Comparison of ENCODE assay signal across 1 cellular context in genomic region chr9:136799079-136799853, GRCh38.
TF ChIP-seq lines count a peak whose summit lies in the region.

No MANE protein-coding gene starts in this region.

TF ChIP-seq in HepG2, 621 proteins besides CTCF, POLR2A, EP300 and RAD21 (continued from another document and continues in another):
- TF ChIP-seq ZC3H4 (CRISPR knock-in tag; IDR thresholded peaks at IDR 0.05; ENCODE audit: borderline replicate concordance) (peak; percentile 41; the same call in 1 of the 2 replicates), ZNF282 (IDR thresholded peaks at IDR 0.05; ENCODE audit: partially characterized antibody) (no peak), ZNF24 (IDR thresholded peaks at IDR 0.05) (no peak), MAFK (conservative IDR thresholded peaks at IDR 0.05 in 1 of 2, IDR thresholded peaks at IDR 0.05 in 1 of 2; ENCODE audit: low read length in 2 of 2) (no peak), ZSCAN30 (CRISPR knock-in tag; IDR thresholded peaks at IDR 0.05) (no peak), BCL6 (CRISPR knock-in tag; IDR thresholded peaks at IDR 0.05) (peak; percentile 51; the same call in 1 of the 2 replicates), ZBTB4 (CRISPR knock-in tag; IDR thresholded peaks at IDR 0.05; ENCODE audit: borderline replicate concordance) (no peak), SMAD3 (CRISPR knock-in tag; IDR thresholded peaks at IDR 0.05) (peak; percentile 49; the same call in 1 of the 2 replicates), IKZF1 (IDR thresholded peaks at IDR 0.05) (no peak), ZKSCAN8 (CRISPR knock-in tag; IDR thresholded peaks at IDR 0.05; ENCODE audit: borderline replicate concordance) (no peak), RCOR2 (CRISPR knock-in tag; IDR thresholded peaks at IDR 0.05) (peak; percentile 61; the same call in 1 of the 2 replicates), STAG1 (CRISPR knock-in tag; IDR thresholded peaks at IDR 0.05) (no peak; the same call in 1 of the 2 replicates), E2F1 (CRISPR knock-in tag; IDR thresholded peaks at IDR 0.05) (0 out of 2 replicates have a peak, but pooled peaks have one; percentile 50), GATAD2A (CRISPR knock-in tag; IDR thresholded peaks at IDR 0.05) (peak; percentile 85), GABPB1 (CRISPR knock-in tag; IDR thresholded peaks at IDR 0.05) (peak; percentile 84), RARA (CRISPR knock-in tag; IDR thresholded peaks at IDR 0.05) (peak; percentile 54), PRPF4 (IDR thresholded peaks at IDR 0.05; ENCODE audit: low read depth, low read length, poor library complexity, severe bottlenecking) (no peak), ZNF251 (CRISPR knock-in tag; IDR thresholded peaks at IDR 0.05) (no peak), MAFG (CRISPR knock-in tag; IDR thresholded peaks at IDR 0.05) (no peak), MYC (CRISPR knock-in tag; IDR thresholded peaks at IDR 0.05; ENCODE audit: borderline replicate concordance) (peak; percentile 83), TBX3 (IDR thresholded peaks at IDR 0.05; ENCODE audit: borderline replicate concordance) (no peak), DRAP1 (CRISPR knock-in tag; IDR thresholded peaks at IDR 0.05) (peak; percentile 88), SRY (CRISPR knock-in tag; IDR thresholded peaks at IDR 0.05) (no peak; the same call in 1 of the 2 replicates), HES4 (CRISPR knock-in tag; IDR thresholded peaks at IDR 0.05; ENCODE audit: borderline replicate concordance) (no peak; the same call in 1 of the 2 replicates), ZNF652 (CRISPR knock-in tag; IDR thresholded peaks at IDR 0.05; ENCODE audit: borderline replicate concordance, low read depth) (no peak), SOX5 (CRISPR knock-in tag; IDR thresholded peaks at IDR 0.05; ENCODE audit: borderline replicate concordance) (peak; percentile 68; the same call in 1 of the 2 replicates), PLSCR1 (CRISPR knock-in tag; IDR thresholded peaks at IDR 0.05; ENCODE audit: borderline replicate concordance) (no peak), HDAC2 (CRISPR knock-in tag; IDR thresholded peaks at IDR 0.05) (peak; percentile 80), TARDBP (CRISPR knock-in tag; IDR thresholded peaks at IDR 0.05) (peak; percentile 79), SMARCC2 (IDR thresholded peaks at IDR 0.05) (no peak), ZNF18 (CRISPR knock-in tag; IDR thresholded peaks at IDR 0.05; ENCODE audit: insufficient replicate concordance) (no peak), NCOA1 (CRISPR knock-in tag; IDR thresholded peaks at IDR 0.05) (no peak), ZNF775 (CRISPR knock-in tag; IDR thresholded peaks at IDR 0.05; ENCODE audit: borderline replicate concordance) (0 out of 2 replicates have a peak, but pooled peaks have one; percentile 56)
- TF ChIP-seq, protein P1, sequence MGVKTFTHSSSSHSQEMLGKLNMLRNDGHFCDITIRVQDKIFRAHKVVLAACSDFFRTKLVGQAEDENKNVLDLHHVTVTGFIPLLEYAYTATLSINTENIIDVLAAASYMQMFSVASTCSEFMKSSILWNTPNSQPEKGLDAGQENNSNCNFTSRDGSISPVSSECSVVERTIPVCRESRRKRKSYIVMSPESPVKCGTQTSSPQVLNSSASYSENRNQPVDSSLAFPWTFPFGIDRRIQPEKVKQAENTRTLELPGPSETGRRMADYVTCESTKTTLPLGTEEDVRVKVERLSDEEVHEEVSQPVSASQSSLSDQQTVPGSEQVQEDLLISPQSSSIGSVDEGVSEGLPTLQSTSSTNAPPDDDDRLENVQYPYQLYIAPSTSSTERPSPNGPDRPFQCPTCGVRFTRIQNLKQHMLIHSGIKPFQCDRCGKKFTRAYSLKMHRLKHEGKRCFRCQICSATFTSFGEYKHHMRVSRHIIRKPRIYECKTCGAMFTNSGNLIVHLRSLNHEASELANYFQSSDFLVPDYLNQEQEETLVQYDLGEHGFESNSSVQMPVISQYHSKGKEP (CRISPR knock-in tag; IDR thresholded peaks at IDR 0.05), result no peak
- TF ChIP-seq, protein P2, sequence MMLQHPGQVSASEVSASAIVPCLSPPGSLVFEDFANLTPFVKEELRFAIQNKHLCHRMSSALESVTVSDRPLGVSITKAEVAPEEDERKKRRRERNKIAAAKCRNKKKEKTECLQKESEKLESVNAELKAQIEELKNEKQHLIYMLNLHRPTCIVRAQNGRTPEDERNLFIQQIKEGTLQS (CRISPR knock-in tag; IDR thresholded peaks at IDR 0.05), result no peak
- TF ChIP-seq, protein P3, sequence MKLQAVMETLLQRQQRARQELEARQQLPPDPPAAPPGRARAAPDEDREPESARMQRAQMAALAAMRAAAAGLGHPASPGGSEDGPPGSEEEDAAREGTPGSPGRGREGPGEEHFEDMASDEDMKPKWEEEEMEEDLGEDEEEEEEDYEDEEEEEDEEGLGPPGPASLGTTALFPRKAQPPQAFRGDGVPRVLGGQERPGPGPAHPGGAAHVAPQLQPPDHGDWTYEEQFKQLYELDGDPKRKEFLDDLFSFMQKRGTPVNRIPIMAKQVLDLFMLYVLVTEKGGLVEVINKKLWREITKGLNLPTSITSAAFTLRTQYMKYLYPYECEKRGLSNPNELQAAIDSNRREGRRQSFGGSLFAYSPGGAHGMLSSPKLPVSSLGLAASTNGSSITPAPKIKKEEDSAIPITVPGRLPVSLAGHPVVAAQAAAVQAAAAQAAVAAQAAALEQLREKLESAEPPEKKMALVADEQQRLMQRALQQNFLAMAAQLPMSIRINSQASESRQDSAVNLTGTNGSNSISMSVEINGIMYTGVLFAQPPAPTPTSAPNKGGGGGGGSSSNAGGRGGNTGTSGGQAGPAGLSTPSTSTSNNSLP (IDR thresholded peaks at IDR 0.05; ENCODE audit: low read depth, low read length), result no peak
- TF ChIP-seq, protein P4, sequence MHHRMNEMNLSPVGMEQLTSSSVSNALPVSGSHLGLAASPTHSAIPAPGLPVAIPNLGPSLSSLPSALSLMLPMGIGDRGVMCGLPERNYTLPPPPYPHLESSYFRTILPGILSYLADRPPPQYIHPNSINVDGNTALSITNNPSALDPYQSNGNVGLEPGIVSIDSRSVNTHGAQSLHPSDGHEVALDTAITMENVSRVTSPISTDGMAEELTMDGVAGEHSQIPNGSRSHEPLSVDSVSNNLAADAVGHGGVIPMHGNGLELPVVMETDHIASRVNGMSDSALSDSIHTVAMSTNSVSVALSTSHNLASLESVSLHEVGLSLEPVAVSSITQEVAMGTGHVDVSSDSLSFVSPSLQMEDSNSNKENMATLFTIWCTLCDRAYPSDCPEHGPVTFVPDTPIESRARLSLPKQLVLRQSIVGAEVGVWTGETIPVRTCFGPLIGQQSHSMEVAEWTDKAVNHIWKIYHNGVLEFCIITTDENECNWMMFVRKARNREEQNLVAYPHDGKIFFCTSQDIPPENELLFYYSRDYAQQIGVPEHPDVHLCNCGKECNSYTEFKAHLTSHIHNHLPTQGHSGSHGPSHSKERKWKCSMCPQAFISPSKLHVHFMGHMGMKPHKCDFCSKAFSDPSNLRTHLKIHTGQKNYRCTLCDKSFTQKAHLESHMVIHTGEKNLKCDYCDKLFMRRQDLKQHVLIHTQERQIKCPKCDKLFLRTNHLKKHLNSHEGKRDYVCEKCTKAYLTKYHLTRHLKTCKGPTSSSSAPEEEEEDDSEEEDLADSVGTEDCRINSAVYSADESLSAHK (CRISPR knock-in tag; IDR thresholded peaks at IDR 0.05; ENCODE audit: borderline replicate concordance), result no peak
- TF ChIP-seq, protein P5, sequence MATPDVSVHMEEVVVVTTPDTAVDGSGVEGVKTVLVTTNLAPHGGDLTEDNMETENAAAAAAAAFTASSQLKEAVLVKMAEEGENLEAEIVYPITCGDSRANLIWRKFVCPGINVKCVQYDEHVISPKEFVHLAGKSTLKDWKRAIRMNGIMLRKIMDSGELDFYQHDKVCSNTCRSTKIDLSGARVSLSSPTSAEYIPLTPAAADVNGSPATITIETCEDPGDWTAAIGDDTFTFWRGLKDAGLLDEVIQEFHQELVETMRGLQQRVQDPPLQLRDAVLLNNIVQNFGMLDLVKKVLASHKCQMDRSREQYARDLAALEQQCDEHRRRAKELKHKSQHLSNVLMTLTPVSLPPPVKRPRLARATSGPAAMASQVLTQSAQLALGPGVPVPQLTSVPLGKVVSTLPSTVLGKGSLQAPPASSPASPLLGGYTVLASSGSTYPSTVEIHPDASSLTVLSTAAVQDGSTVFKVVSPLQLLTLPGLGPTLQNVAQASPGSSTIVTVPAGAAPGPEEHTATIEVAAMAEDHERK (CRISPR knock-in tag; IDR thresholded peaks at IDR 0.05; ENCODE audit: low read depth), result no peak
- TF ChIP-seq, protein P6, sequence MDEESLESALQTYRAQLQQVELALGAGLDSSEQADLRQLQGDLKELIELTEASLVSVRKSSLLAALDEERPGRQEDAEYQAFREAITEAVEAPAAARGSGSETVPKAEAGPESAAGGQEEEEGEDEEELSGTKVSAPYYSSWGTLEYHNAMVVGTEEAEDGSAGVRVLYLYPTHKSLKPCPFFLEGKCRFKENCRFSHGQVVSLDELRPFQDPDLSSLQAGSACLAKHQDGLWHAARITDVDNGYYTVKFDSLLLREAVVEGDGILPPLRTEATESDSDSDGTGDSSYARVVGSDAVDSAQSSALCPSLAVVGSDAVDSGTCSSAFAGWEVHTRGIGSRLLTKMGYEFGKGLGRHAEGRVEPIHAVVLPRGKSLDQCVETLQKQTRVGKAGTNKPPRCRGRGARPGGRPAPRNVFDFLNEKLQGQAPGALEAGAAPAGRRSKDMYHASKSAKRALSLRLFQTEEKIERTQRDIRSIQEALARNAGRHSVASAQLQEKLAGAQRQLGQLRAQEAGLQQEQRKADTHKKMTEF (CRISPR knock-in tag; IDR thresholded peaks at IDR 0.05), result peak; percentile 76
- TF ChIP-seq, protein P7, sequence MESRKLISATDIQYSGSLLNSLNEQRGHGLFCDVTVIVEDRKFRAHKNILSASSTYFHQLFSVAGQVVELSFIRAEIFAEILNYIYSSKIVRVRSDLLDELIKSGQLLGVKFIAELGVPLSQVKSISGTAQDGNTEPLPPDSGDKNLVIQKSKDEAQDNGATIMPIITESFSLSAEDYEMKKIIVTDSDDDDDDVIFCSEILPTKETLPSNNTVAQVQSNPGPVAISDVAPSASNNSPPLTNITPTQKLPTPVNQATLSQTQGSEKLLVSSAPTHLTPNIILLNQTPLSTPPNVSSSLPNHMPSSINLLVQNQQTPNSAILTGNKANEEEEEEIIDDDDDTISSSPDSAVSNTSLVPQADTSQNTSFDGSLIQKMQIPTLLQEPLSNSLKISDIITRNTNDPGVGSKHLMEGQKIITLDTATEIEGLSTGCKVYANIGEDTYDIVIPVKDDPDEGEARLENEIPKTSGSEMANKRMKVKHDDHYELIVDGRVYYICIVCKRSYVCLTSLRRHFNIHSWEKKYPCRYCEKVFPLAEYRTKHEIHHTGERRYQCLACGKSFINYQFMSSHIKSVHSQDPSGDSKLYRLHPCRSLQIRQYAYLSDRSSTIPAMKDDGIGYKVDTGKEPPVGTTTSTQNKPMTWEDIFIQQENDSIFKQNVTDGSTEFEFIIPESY (CRISPR knock-in tag; IDR thresholded peaks at IDR 0.05), result no peak
